21 cellular contexts compared by ENCODE assay signal in genomic region chr21:16294128-16294527, GRCh38.
"Had no signal": no experiment of that assay in that cellular context is flagged by ENCODE, and none has a peak within 500 bp of the region (broad histone marks: within the 10 kb centered on the region; RNA-seq: fewer than 3 reads in every experiment).

No MANE protein-coding gene starts in this region.

- H3K27me3 Mint-ChIP-seq: central memory CD8-positive, alpha-beta T cell; progenitor cell of endocrine pancreas; stimulated activated naive B cell treated with anti-CD40 and anti-IgM and Interleukin-4, amounts not matched to agents 10 μg/mL and 1 μg/mL and 100 μg/mL, for 72 hours; stimulated activated naive CD8-positive, alpha-beta T cell treated with anti-CD3 and anti-CD28 coated beads, Interleukin-15, amount 100 ng/mL, for 72 hours had no signal

- DNase-seq: cortex of kidney; dorsolateral prefrontal cortex; effector CD8-positive, alpha-beta T cell; glutamatergic neuron; immature natural killer cell; mammary epithelial cell; mucosa of descending colon; naive thymus-derived CD8-positive, alpha-beta T cell; occipital lobe; pancreas; spleen; stimulated activated CD4-positive, alpha-beta T cell treated with anti-CD3 and anti-CD28 coated beads, Interleukin-15, amount 100 ng/mL, for 24 hours; stimulated activated CD4-positive, alpha-beta T cell treated with anti-CD3 and anti-CD28 coated beads, Interleukin-1b, Interleukin-23, amount 100 ng/mL, for 48 hours; stimulated activated CD4-positive, alpha-beta T cell treated with anti-CD3 and anti-CD28 coated beads, Interleukin-4, amount 100 ng/mL, for 4 hours; stimulated activated naive B cell treated with anti-CD40 and anti-IgM and Interleukin-4, amounts not matched to agents 10 μg/mL and 1 μg/mL and 100 μg/mL, for 72 hours; stimulated activated naive CD8-positive, alpha-beta T cell treated with anti-CD3 and anti-CD28 coated beads, Interleukin-15, amount 100 ng/mL, for 72 hours; testis had no signal

- H3K36me3 ChIP-seq: pancreas, spleen had no signal

- H3K9me3 Mint-ChIP-seq: stimulated activated naive B cell treated with anti-CD40 and anti-IgM and Interleukin-4, amounts not matched to agents 10 μg/mL and 1 μg/mL and 100 μg/mL, for 72 hours had no signal

- H3K4me3 Mint-ChIP-seq: central memory CD8-positive, alpha-beta T cell; immature natural killer cell; naive thymus-derived CD8-positive, alpha-beta T cell; stimulated activated naive B cell treated with anti-CD40 and anti-IgM and Interleukin-4, amounts not matched to agents 10 μg/mL and 1 μg/mL and 100 μg/mL, for 72 hours; stimulated activated naive CD8-positive, alpha-beta T cell treated with anti-CD3 and anti-CD28 coated beads, Interleukin-15, amount 100 ng/mL, for 72 hours had no signal

- H3K27ac ChIP-seq: pancreas, spleen, tibial nerve had no signal

- H3K4me3 ChIP-seq: dorsolateral prefrontal cortex, mucosa of descending colon, pancreas, spleen, testis, tibial nerve had no signal

- H3K4me1 Mint-ChIP-seq: central memory CD8-positive, alpha-beta T cell; immature natural killer cell; naive thymus-derived CD8-positive, alpha-beta T cell; stimulated activated naive B cell treated with anti-CD40 and anti-IgM and Interleukin-4, amounts not matched to agents 10 μg/mL and 1 μg/mL and 100 μg/mL, for 72 hours; stimulated activated naive CD8-positive, alpha-beta T cell treated with anti-CD3 and anti-CD28 coated beads, Interleukin-15, amount 100 ng/mL, for 72 hours had no signal

- H3K27me3 ChIP-seq: dorsolateral prefrontal cortex, pancreas, spleen, testis, tibial nerve had no signal

- ATAC-seq: mucosa of descending colon; naive thymus-derived CD8-positive, alpha-beta T cell; pancreas; sciatic nerve; stimulated activated naive B cell treated with anti-CD40 and anti-IgM and Interleukin-4, amounts not matched to agents 10 μg/mL and 1 μg/mL and 100 μg/mL, for 72 hours; stimulated activated naive CD8-positive, alpha-beta T cell treated with anti-CD3 and anti-CD28 coated beads, Interleukin-15, amount 100 ng/mL, for 72 hours had no signal

- H3K4me1 ChIP-seq: pancreas, spleen, testis, tibial nerve had no signal

- H3K36me3 Mint-ChIP-seq: naive thymus-derived CD8-positive, alpha-beta T cell; stimulated activated naive B cell treated with anti-CD40 and anti-IgM and Interleukin-4, amounts not matched to agents 10 μg/mL and 1 μg/mL and 100 μg/mL, for 72 hours had no signal

- H3K9me3 ChIP-seq: mucosa of descending colon, pancreas, spleen, testis, tibial nerve had no signal

- H3K27ac Mint-ChIP-seq: immature natural killer cell; naive thymus-derived CD8-positive, alpha-beta T cell; progenitor cell of endocrine pancreas; stimulated activated naive B cell treated with anti-CD40 and anti-IgM and Interleukin-4, amounts not matched to agents 10 μg/mL and 1 μg/mL and 100 μg/mL, for 72 hours; stimulated activated naive CD8-positive, alpha-beta T cell treated with anti-CD3 and anti-CD28 coated beads, Interleukin-15, amount 100 ng/mL, for 72 hours had no signal
